ENCODE assay signal across 10 cellular contexts in genomic region chr16:50083996-50084395, GRCh38.
"Had no signal": no experiment of that assay in that cellular context is flagged by ENCODE, and none has a peak within 500 bp of the region (broad histone marks: within the 10 kb centered on the region; RNA-seq: fewer than 3 reads in every experiment).

No MANE protein-coding gene starts in this region.

- H2AFZ ChIP-seq: GM23248 had no signal

- H3K4me3 Mint-ChIP-seq: HFFc6 had no signal

- H3K4me1 ChIP-seq: HAP-1 had no signal

- H3K9me3 Mint-ChIP-seq: HFFc6 had no signal

- FAIRE-seq: HTR-8/SVneo, K562 had no signal

- H3K4me3 ChIP-seq: GM23248, HAP-1, K562 had no signal

- H3K27ac Mint-ChIP-seq: HFFc6 had no signal

- ATAC-seq: HCT116, K562 had no signal

- H3K9ac ChIP-seq: GM23248 had no signal

- H3K27ac ChIP-seq: GM23248 had no signal

- H3K9me3 ChIP-seq: HAP-1 had no signal

- DNase-seq: GM23248, GOT3, H7, HFFc6, IMR-90, KG1 had no signal
